8 cellular contexts compared by ENCODE assay signal in genomic region chr1:155044812-155045690, GRCh38. TPM values are rescaled to one million over a fixed set of nuclear protein-coding genes. Genes with fewer than 3 reads are reported as not detected.
DNase-seq lines count a peak whose midpoint lies in the region; ATAC-seq and TF ChIP-seq lines count a peak whose summit lies in the region.

No MANE protein-coding gene starts in this region.

- H3K4me3 Mint-ChIP-seq in progenitor cell of endocrine pancreas (ENCODE audit: low read depth) = no peak overlapping the region

- no peak for TF ChIP-seq POLR2A in heart left ventricle (IDR thresholded peaks at IDR 0.05)

- 45 to 55% (median 51%) methylated on average over 7 of the region's 7 CpGs for WGBS in heart left ventricle, 4 donors

- peaks cover 0 to 27% (median 14%) of the 10 kb centered on the region in 12 donors for H3K4me1 ChIP-seq in heart left ventricle

- peak; percentile 68 to 90 (median 74) for TF ChIP-seq CTCF in heart left ventricle (IDR thresholded peaks at IDR 0.05)
- peak; percentile 71 for TF ChIP-seq CTCF in progenitor cell of endocrine pancreas (IDR thresholded peaks at IDR 0.05; ENCODE audit: unreplicated experiment)

- DNase-seq in ELR (ENCODE audit: low read depth) = peak; percentile 88
- peak; percentile 58 for DNase-seq in LoVo (ENCODE audit: low spot score)
- peak; percentile 87 for DNase-seq in SKM-1 (lab: John Stamatoyannopoulos, UW; ENCODE audit: unreplicated experiment)
- DNase-seq in amygdala (lab: John Stamatoyannopoulos, UW) = peak in 49 of 56 donors; percentile 4 to 89 (median 46)
- peak; percentile 83 to 88 (median 86) for DNase-seq in heart left ventricle
- DNase-seq in progenitor cell of endocrine pancreas (ENCODE audit: low spot score, unreplicated experiment) = peak; percentile 52
- no peak for DNase-seq in NCI-H1930 (lab: John Stamatoyannopoulos, UW)

- H3K27me3 Mint-ChIP-seq in progenitor cell of endocrine pancreas = peaks cover 16% of the 10 kb centered on the region

- peak; percentile 87 to 95 (median 94) for ATAC-seq in heart left ventricle
- no peak for ATAC-seq in GM18520 (IDR thresholded peaks at IDR 0.05; ENCODE audit: unreplicated experiment)

- peak overlapping the region in 5 of 12 donors; percentile 6 to 57 (median 20) for H3K27ac ChIP-seq in heart left ventricle

- no peaks in the 10 kb centered on the region for H3K9me3 Mint-ChIP-seq in progenitor cell of endocrine pancreas (ENCODE audit: low read depth)

- H3K9me3 ChIP-seq in heart left ventricle = no peaks in the 10 kb centered on the region

- H3K36me3 ChIP-seq in heart left ventricle = no peaks in the 10 kb centered on the region

- H3K27ac Mint-ChIP-seq in progenitor cell of endocrine pancreas = peak overlapping the region; percentile 73

- intact Hi-C loops in heart left ventricle (cut with DNase I) = loop anchor here in 9 of 10 donors (1.0 to 5.0 kb wide), 6 partner anchors 16 to 43 kb away; partner anchors contain the start of genes EFNA4 (in 1 of the 9) and ZBTB7B (in 1 of the 9)

- H3K4me1 Mint-ChIP-seq in progenitor cell of endocrine pancreas (ENCODE audit: low read depth) = peaks cover 12% of the 10 kb centered on the region

- H3K27me3 ChIP-seq in heart left ventricle = no peaks in the 10 kb centered on the region

- H3K4me3 ChIP-seq in heart left ventricle = no peak overlapping the region

- no peaks in the 10 kb centered on the region for H3K36me3 Mint-ChIP-seq in progenitor cell of endocrine pancreas (ENCODE audit: insufficient read depth)

RNA-seq across cellular contexts. Expression of gene ADAM15, which starts 6.1 kb away (rescaled TPM):
- 100 to 1,000 TPM in 3 of 9 donors, 10 to 100 TPM in 6; 55.8 to 199 (median 67.5) TPM for total RNA-seq in heart left ventricle
- polyA plus RNA-seq in heart left ventricle = 100 to 1,000 TPM; 112 to 113 TPM
- 20.9 and 22.1 TPM in 2 replicates for total RNA-seq in progenitor cell of endocrine pancreas

RNA-seq across cellular contexts. Expression of gene DCST1, which starts 11.4 kb away (rescaled TPM):
- total RNA-seq in heart left ventricle (not detected), progenitor cell of endocrine pancreas (not detected in 2 replicates)
- polyA plus RNA-seq in heart left ventricle = not detected

RNA-seq across cellular contexts. Expression of gene DCST2, which starts 11.5 kb away (rescaled TPM):
- total RNA-seq in heart left ventricle (under 1 TPM in 8 of 9 donors, not detected in 1; 0.14 to 0.62 (median 0.35) TPM), progenitor cell of endocrine pancreas (2.2 TPM in 2 replicates)
- under 1 TPM; 0.17 to 0.65 TPM for polyA plus RNA-seq in heart left ventricle

RNA-seq across cellular contexts. Expression of gene EFNA4, which starts 18.5 kb away (rescaled TPM):
- total RNA-seq in heart left ventricle (1 to 10 TPM; 1.1 to 3.3 (median 2.2) TPM), progenitor cell of endocrine pancreas (45.5 and 46.8 TPM in 2 replicates)
- polyA plus RNA-seq in heart left ventricle = 1 to 10 TPM; 2.0 to 4.8 TPM

RNA-seq across cellular contexts. Expression of gene EFNA3, which starts 33.6 kb away (rescaled TPM):
- total RNA-seq in heart left ventricle = 1 to 10 TPM in 2 of 9 donors, under 1 TPM in 7; 0.20 to 2.4 (median 0.61) TPM
- polyA plus RNA-seq in heart left ventricle = 1 to 10 TPM in 1 of 2 donors, under 1 TPM in 1; 0.61 to 1.9 TPM
- 9.0 and 10.5 TPM in 2 replicates for total RNA-seq in progenitor cell of endocrine pancreas

Comparison
In these comparisons a context has a peak if more than half of its experiments do, and no peak if none do; other contexts are left out.
1. DNase-seq: peak in ELR (single experiment), LoVo (single experiment), SKM-1 (single experiment), amygdala (49 of 56), heart left ventricle (5 of 5) and progenitor cell of endocrine pancreas (single experiment); none in NCI-H1930 (0 of 2).